1 cellular context compared by ENCODE assay signal in the genomic region with DNA sequence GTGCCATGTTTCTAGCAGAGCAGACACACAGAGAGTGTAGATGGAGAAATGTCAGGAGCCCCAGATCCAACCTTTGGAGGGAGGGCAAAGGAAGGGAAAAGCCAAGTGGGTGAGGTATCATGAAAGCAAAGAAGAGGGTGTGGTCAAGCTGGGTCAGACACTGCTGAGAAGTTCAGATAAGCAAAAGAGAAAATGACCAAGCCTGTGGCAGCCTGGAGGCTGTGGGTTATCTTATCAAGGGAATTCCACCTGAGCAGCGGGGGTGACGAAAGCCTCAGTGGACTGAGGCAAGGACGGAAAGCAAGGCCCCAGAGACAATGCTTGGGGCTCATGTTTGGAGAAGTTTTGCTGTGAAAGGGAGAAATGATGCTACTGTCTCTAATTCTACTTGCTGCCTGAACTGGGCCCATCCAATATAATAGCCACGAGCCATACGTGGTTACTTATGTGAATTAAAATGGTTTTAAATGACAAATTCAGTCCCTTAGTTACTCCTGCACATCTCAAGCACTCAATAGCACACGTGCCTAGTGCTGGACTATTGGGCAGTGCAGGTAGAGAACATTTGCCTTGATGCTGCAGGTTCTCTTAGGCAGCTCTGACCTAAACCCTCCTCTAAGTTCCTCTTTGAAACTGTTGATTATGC.
A peak's percentile ranks its signal among the peaks of the same experiment; 100 is the strongest.
TF ChIP-seq lines count a peak whose summit lies in the region.

No MANE protein-coding gene starts in this region.

TF ChIP-seq in K562, 482 proteins besides CTCF, POLR2A, EP300 and RAD21 (continued from another document and continues in another):
- TF ChIP-seq YY1 (IDR thresholded peaks at IDR 0.05; ENCODE audit: borderline replicate concordance in 1 of 3, control insufficient read depth in 1 of 3, extremely low read depth in 1 of 3, insufficient read depth in 3 of 3, insufficient read length in 1 of 3, insufficient replicate concordance in 2 of 3, low read depth in 1 of 3, low read length in 2 of 3) (no peak), ZNF3 (CRISPR knock-in tag; IDR thresholded peaks at IDR 0.05) (no peak), ZSCAN29 (IDR thresholded peaks at IDR 0.05) (peak; percentile 16; the same call in 1 of the 2 replicates), ZNF668 (CRISPR knock-in tag; IDR thresholded peaks at IDR 0.05) (peak; percentile 83; the same call in 1 of the 2 replicates), SOX6 (IDR thresholded peaks at IDR 0.05) (peak; percentile 99), JUNB (CRISPR knock-in tag; conservative IDR thresholded peaks at IDR 0.05) (no peak), NR2C1 (IDR thresholded peaks at IDR 0.05) (peak; percentile 40; the same call in 1 of the 2 replicates), NR2C1 (tag; IDR thresholded peaks at IDR 0.05) (peak; percentile 75), GATAD2B (IDR thresholded peaks at IDR 0.05; ENCODE audit: borderline replicate concordance) (peak; percentile 98), NCOA6 (IDR thresholded peaks at IDR 0.05) (no peak), TBL1XR1 (IDR thresholded peaks at IDR 0.05; ENCODE audit: low read length in 2 of 2) (peak; percentile 97 to 99), MCM3 (IDR thresholded peaks at IDR 0.05) (no peak), PHTF2 (CRISPR knock-in tag; IDR thresholded peaks at IDR 0.05) (no peak), SMARCA4 (IDR thresholded peaks at IDR 0.05) (peak; percentile 100), HNRNPL (IDR thresholded peaks at IDR 0.05; ENCODE audit: low read depth, low read length) (no peak), POLR2AphosphoS2 (IDR thresholded peaks at IDR 0.05; ENCODE audit: low read length) (no peak), ZNF12 (CRISPR knock-in tag; IDR thresholded peaks at IDR 0.05) (no peak), TRIM24 (IDR thresholded peaks at IDR 0.05) (peak; percentile 99), ZBTB8A (IDR thresholded peaks at IDR 0.05; ENCODE audit: partially characterized antibody) (no peak), HMG20B (CRISPR knock-in tag; IDR thresholded peaks at IDR 0.05) (no peak), POLR3A (IDR thresholded peaks at IDR 0.05; ENCODE audit: borderline replicate concordance, extremely low read depth, insufficient read depth, insufficient read length) (no peak), NR1H2 (CRISPR knock-in tag; IDR thresholded peaks at IDR 0.05) (no peak), DIDO1 (tag; IDR thresholded peaks at IDR 0.05; ENCODE audit: low read depth) (no peak; the same call in 1 of the 2 replicates), HDAC1 (IDR thresholded peaks at IDR 0.05) (peak; percentile 15 to 97; a peak in 2 of 4 replicates), CREB5 (CRISPR knock-in tag; IDR thresholded peaks at IDR 0.05) (no peak), ZEB2 (IDR thresholded peaks at IDR 0.05) (peak; percentile 99), SMARCB1 (IDR thresholded peaks at IDR 0.05; ENCODE audit: insufficient read length, low read depth) (no peak), HOMEZ (CRISPR knock-in tag; IDR thresholded peaks at IDR 0.05) (no peak), MYBL2 (IDR thresholded peaks at IDR 0.05; ENCODE audit: low read depth) (no peak), MYBL2 (CRISPR knock-in tag; IDR thresholded peaks at IDR 0.05; ENCODE audit: borderline replicate concordance) (no peak), ZNF507 (tag; conservative IDR thresholded peaks at IDR 0.05) (no peak; the same call in 1 of the 2 replicates), TCFL5 (CRISPR knock-in tag; conservative IDR thresholded peaks at IDR 0.05) (peak; percentile 3; the same call in 1 of the 2 replicates), ZNF146 (CRISPR knock-in tag; IDR thresholded peaks at IDR 0.05; ENCODE audit: unreplicated experiment) (no peak), DDX20 (tag; IDR thresholded peaks at IDR 0.05; ENCODE audit: low read depth) (no peak), HEY1 (CRISPR knock-in tag; IDR thresholded peaks at IDR 0.05; ENCODE audit: borderline replicate concordance) (no peak), ZNF274 (IDR thresholded peaks at IDR 0.05; ENCODE audit: borderline replicate concordance, low read depth, low read length) (peak; percentile 49; the same call in 1 of the 2 replicates), CBX8 (IDR thresholded peaks at IDR 0.05; ENCODE audit: borderline replicate concordance, extremely low read depth, low read depth, low read length, poor library complexity, severe bottlenecking) (no peak), SUPT5H (IDR thresholded peaks at IDR 0.05) (no peak), HDGF (IDR thresholded peaks at IDR 0.05) (peak; percentile 34; the same call in 1 of the 2 replicates), PHF21A (IDR thresholded peaks at IDR 0.05; ENCODE audit: borderline replicate concordance, low read depth) (peak; percentile 25; the same call in 1 of the 2 replicates), RFX1 (IDR thresholded peaks at IDR 0.05) (no peak), XRCC4 (IDR thresholded peaks at IDR 0.05; ENCODE audit: extremely low read depth, insufficient read depth, insufficient read length) (no peak), REST (CRISPR knock-in tag; IDR thresholded peaks at IDR 0.05; ENCODE audit: low read depth) (no peak), ZNF785 (CRISPR knock-in tag; IDR thresholded peaks at IDR 0.05) (no peak), NFE2 (IDR thresholded peaks at IDR 0.05; ENCODE audit: low read depth) (peak; percentile 72), TEAD2 (tag; IDR thresholded peaks at IDR 0.05) (peak; percentile 59; the same call in 1 of the 2 replicates), GABPB2 (CRISPR knock-in tag; conservative IDR thresholded peaks at IDR 0.05) (0 out of 2 replicates have a peak, but pooled peaks have one; percentile 38), ZNF408 (CRISPR knock-in tag; IDR thresholded peaks at IDR 0.05; ENCODE audit: low read depth) (no peak), NFYB (IDR thresholded peaks at IDR 0.05; ENCODE audit: extremely low read depth, insufficient read length) (no peak)
- TF ChIP-seq, protein P1, sequence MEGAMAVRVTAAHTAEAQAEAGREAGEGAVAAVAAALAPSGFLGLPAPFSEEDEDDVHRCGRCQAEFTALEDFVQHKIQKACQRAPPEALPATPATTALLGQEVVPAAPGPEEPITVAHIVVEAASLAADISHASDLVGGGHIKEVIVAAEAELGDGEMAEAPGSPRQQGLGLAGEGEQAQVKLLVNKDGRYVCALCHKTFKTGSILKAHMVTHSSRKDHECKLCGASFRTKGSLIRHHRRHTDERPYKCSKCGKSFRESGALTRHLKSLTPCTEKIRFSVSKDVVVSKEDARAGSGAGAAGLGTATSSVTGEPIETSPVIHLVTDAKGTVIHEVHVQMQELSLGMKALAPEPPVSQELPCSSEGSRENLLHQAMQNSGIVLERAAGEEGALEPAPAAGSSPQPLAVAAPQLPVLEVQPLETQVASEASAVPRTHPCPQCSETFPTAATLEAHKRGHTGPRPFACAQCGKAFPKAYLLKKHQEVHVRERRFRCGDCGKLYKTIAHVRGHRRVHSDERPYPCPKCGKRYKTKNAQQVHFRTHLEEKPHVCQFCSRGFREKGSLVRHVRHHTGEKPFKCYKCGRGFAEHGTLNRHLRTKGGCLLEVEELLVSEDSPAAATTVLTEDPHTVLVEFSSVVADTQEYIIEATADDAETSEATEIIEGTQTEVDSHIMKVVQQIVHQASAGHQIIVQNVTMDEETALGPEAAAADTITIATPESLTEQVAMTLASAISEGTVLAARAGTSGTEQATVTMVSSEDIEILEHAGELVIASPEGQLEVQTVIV (CRISPR knock-in tag; IDR thresholded peaks at IDR 0.05; ENCODE audit: borderline replicate concordance), result no peak
- TF ChIP-seq, protein P2, sequence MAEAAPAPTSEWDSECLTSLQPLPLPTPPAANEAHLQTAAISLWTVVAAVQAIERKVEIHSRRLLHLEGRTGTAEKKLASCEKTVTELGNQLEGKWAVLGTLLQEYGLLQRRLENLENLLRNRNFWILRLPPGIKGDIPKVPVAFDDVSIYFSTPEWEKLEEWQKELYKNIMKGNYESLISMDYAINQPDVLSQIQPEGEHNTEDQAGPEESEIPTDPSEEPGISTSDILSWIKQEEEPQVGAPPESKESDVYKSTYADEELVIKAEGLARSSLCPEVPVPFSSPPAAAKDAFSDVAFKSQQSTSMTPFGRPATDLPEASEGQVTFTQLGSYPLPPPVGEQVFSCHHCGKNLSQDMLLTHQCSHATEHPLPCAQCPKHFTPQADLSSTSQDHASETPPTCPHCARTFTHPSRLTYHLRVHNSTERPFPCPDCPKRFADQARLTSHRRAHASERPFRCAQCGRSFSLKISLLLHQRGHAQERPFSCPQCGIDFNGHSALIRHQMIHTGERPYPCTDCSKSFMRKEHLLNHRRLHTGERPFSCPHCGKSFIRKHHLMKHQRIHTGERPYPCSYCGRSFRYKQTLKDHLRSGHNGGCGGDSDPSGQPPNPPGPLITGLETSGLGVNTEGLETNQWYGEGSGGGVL (CRISPR knock-in tag; IDR thresholded peaks at IDR 0.05), result no peak; the same call in 1 of the 2 replicates
- TF ChIP-seq, protein P3, sequence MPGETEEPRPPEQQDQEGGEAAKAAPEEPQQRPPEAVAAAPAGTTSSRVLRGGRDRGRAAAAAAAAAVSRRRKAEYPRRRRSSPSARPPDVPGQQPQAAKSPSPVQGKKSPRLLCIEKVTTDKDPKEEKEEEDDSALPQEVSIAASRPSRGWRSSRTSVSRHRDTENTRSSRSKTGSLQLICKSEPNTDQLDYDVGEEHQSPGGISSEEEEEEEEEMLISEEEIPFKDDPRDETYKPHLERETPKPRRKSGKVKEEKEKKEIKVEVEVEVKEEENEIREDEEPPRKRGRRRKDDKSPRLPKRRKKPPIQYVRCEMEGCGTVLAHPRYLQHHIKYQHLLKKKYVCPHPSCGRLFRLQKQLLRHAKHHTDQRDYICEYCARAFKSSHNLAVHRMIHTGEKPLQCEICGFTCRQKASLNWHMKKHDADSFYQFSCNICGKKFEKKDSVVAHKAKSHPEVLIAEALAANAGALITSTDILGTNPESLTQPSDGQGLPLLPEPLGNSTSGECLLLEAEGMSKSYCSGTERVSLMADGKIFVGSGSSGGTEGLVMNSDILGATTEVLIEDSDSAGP (CRISPR knock-in tag; IDR thresholded peaks at IDR 0.05), result no peak
- TF ChIP-seq, protein P4, sequence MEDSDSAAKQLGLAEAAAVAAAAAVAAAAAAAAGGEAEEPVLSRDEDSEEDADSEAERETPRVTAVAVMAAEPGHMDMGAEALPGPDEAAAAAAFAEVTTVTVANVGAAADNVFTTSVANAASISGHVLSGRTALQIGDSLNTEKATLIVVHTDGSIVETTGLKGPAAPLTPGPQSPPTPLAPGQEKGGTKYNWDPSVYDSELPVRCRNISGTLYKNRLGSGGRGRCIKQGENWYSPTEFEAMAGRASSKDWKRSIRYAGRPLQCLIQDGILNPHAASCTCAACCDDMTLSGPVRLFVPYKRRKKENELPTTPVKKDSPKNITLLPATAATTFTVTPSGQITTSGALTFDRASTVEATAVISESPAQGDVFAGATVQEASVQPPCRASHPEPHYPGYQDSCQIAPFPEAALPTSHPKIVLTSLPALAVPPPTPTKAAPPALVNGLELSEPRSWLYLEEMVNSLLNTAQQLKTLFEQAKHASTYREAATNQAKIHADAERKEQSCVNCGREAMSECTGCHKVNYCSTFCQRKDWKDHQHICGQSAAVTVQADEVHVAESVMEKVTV (CRISPR knock-in tag; IDR thresholded peaks at IDR 0.05), result no peak; the same call in 1 of the 2 replicates
- TF ChIP-seq, protein P5, sequence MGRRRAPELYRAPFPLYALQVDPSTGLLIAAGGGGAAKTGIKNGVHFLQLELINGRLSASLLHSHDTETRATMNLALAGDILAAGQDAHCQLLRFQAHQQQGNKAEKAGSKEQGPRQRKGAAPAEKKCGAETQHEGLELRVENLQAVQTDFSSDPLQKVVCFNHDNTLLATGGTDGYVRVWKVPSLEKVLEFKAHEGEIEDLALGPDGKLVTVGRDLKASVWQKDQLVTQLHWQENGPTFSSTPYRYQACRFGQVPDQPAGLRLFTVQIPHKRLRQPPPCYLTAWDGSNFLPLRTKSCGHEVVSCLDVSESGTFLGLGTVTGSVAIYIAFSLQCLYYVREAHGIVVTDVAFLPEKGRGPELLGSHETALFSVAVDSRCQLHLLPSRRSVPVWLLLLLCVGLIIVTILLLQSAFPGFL (CRISPR knock-in tag; IDR thresholded peaks at IDR 0.05), result no peak
